In the genomic region with DNA sequence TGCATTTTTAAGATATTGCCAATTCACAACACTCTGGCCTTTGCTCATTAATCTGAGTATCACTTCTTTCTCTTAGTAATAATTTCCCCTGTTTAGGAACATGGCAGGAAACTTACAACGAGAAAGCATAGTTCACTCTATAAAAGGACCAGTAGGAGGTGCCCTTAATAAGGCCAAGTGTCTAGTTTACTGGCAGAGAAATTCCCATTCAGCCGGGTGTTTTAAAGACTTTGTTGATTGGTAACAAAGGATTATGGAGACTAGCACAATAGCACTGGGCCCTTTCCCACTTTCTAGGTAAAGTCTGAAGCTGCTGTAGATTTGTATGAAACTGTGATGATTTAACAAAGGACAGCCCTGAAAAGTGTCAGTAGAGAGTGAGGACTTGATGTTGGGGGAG, we compare ENCODE assay signal across 12 cellular contexts. TPM values are rescaled to one million over a fixed set of nuclear protein-coding genes. Genes with fewer than 3 reads are reported as not detected.
A peak's percentile ranks its signal among the peaks of the same experiment; 100 is the strongest.
DNase-seq lines count a peak whose midpoint lies in the region; ATAC-seq and TF ChIP-seq lines count a peak whose summit lies in the region.
"Had no signal": no experiment of that assay in that cellular context is flagged by ENCODE, and none has a peak within 500 bp of the region (broad histone marks: within the 10 kb centered on the region; RNA-seq: fewer than 3 reads in every experiment).

No MANE protein-coding gene starts in this region.

- H3K4me3 ChIP-seq in WERI-Rb-1 (ENCODE audit: low read depth, low read length), result no peak overlapping the region
- H3K4me3 ChIP-seq in CD4-positive, alpha-beta memory T cell (ENCODE audit: low read length in 2 of 2), result no peak overlapping the region

- no peak overlapping the region for H3K27ac Mint-ChIP-seq in activated CD4-positive, alpha-beta T cell treated with anti-CD3 and anti-CD28 coated beads, Interleukin-2, amount 10 ng/mL, durations not matched to agents 24 days and 14 days
- no peak overlapping the region for H3K27ac Mint-ChIP-seq in CD4-positive, alpha-beta memory T cell
- H3K27ac Mint-ChIP-seq: activated T-cell treated with anti-CD3 and anti-CD28 coated beads, Interleukin-2, amount 50 U/mL, for 72 hours; stimulated activated naive B cell treated with anti-CD40 and anti-IgM and Interleukin-4, amounts not matched to agents 10 μg/mL and 1 μg/mL and 100 μg/mL, for 72 hours had no signal

- POLR2A ChIA-PET in CD4-positive, alpha-beta memory T cell (lab: Charles Lee; ENCODE audit: partially characterized antibody), result no interaction called here

- DNase-seq in DMS153 (lab: John Stamatoyannopoulos, UW) (peak; percentile 20), HT1080 (ENCODE audit: low read depth) (peak; percentile 72), WERI-Rb-1 (peak; percentile 24), midbrain (lab: John Stamatoyannopoulos, UW) (peak; percentile 76), NCI-H187 treated with DMSO at 0.1 percent for 48 hours (lab: John Stamatoyannopoulos, UW) (no peak)
- no peak for DNase-seq in activated CD4-positive, alpha-beta T cell treated with anti-CD3 and anti-CD28 coated beads, Interleukin-2, amount 10 ng/mL, durations not matched to agents 24 days and 14 days
- DNase-seq in CD4-positive, alpha-beta memory T cell, result no peak
- DNase-seq: activated T-cell treated with anti-CD3 and anti-CD28 coated beads, Interleukin-2, amount 50 U/mL, for 72 hours; dermis blood vessel endothelial cell; stimulated activated naive B cell treated with anti-CD40 and anti-IgM and Interleukin-4, amounts not matched to agents 10 μg/mL and 1 μg/mL and 100 μg/mL, for 72 hours had no signal

- H3K4me3 Mint-ChIP-seq in activated CD4-positive, alpha-beta T cell treated with anti-CD3 and anti-CD28 coated beads, Interleukin-2, amount 10 ng/mL, durations not matched to agents 24 days and 14 days, result no peak overlapping the region
- no peak overlapping the region for H3K4me3 Mint-ChIP-seq in CD4-positive, alpha-beta memory T cell
- H3K4me3 Mint-ChIP-seq: activated T-cell treated with anti-CD3 and anti-CD28 coated beads, Interleukin-2, amount 50 U/mL, for 72 hours; stimulated activated naive B cell treated with anti-CD40 and anti-IgM and Interleukin-4, amounts not matched to agents 10 μg/mL and 1 μg/mL and 100 μg/mL, for 72 hours had no signal

- H3K9me3 ChIP-seq in WERI-Rb-1 (ENCODE audit: severe bottlenecking), result no peaks in the 10 kb centered on the region
- no peaks in the 10 kb centered on the region for H3K9me3 ChIP-seq in CD4-positive, alpha-beta memory T cell (ENCODE audit: control insufficient read depth in 1 of 2, low read length in 2 of 2)

- TF ChIP-seq CTCF in WERI-Rb-1 (IDR thresholded peaks at IDR 0.05; ENCODE audit: low read depth, low read length), result peak; percentile 58

- ATAC-seq in GM21825 (IDR thresholded peaks at IDR 0.05; ENCODE audit: unreplicated experiment), result no peak
- ATAC-seq: activated T-cell treated with anti-CD3 and anti-CD28 coated beads, Interleukin-2, amount 50 U/mL, for 72 hours; stimulated activated naive B cell treated with anti-CD40 and anti-IgM and Interleukin-4, amounts not matched to agents 10 μg/mL and 1 μg/mL and 100 μg/mL, for 72 hours had no signal

- no peaks in the 10 kb centered on the region for H3K4me1 Mint-ChIP-seq in activated CD4-positive, alpha-beta T cell treated with anti-CD3 and anti-CD28 coated beads, Interleukin-2, amount 10 ng/mL, durations not matched to agents 24 days and 14 days
- H3K4me1 Mint-ChIP-seq in CD4-positive, alpha-beta memory T cell, result peaks cover 0 to 2% (median 0%) of the 10 kb centered on the region in 4 donors
- H3K4me1 Mint-ChIP-seq: stimulated activated naive B cell treated with anti-CD40 and anti-IgM and Interleukin-4, amounts not matched to agents 10 μg/mL and 1 μg/mL and 100 μg/mL, for 72 hours had no signal

- H3K4me1 ChIP-seq in CD4-positive, alpha-beta memory T cell (ENCODE audit: insufficient read depth, low read length), result no peaks in the 10 kb centered on the region

- peaks cover 19% of the 10 kb centered on the region for H3K27me3 ChIP-seq in WERI-Rb-1 (ENCODE audit: insufficient read depth, low read depth, severe bottlenecking)
- H3K27me3 ChIP-seq in CD4-positive, alpha-beta memory T cell (ENCODE audit: insufficient read depth, low read length), result no peaks in the 10 kb centered on the region

- peaks cover 4% of the 10 kb centered on the region for H3K9me3 Mint-ChIP-seq in activated CD4-positive, alpha-beta T cell treated with anti-CD3 and anti-CD28 coated beads, Interleukin-2, amount 10 ng/mL, durations not matched to agents 24 days and 14 days
- peaks cover 0 to 10% (median 5%) of the 10 kb centered on the region in 8 donors for H3K9me3 Mint-ChIP-seq in CD4-positive, alpha-beta memory T cell
- H3K9me3 Mint-ChIP-seq: stimulated activated naive B cell treated with anti-CD40 and anti-IgM and Interleukin-4, amounts not matched to agents 10 μg/mL and 1 μg/mL and 100 μg/mL, for 72 hours had no signal

- CTCF ChIA-PET in CD4-positive, alpha-beta memory T cell (lab: Charles Lee; ENCODE audit: partially characterized antibody), result no interaction called here

- no peak overlapping the region for H3K27ac ChIP-seq in WERI-Rb-1
- H3K27ac ChIP-seq in CD4-positive, alpha-beta memory T cell (ENCODE audit: low read depth, low read length), result no peak overlapping the region

- H3K27me3 Mint-ChIP-seq in activated CD4-positive, alpha-beta T cell treated with anti-CD3 and anti-CD28 coated beads, Interleukin-2, amount 10 ng/mL, durations not matched to agents 24 days and 14 days, result peaks cover 30% of the 10 kb centered on the region
- peaks cover 10 to 18% of the 10 kb centered on the region in 2 donors for H3K27me3 Mint-ChIP-seq in CD4-positive, alpha-beta memory T cell

- no peaks in the 10 kb centered on the region for H3K36me3 Mint-ChIP-seq in activated CD4-positive, alpha-beta T cell treated with anti-CD3 and anti-CD28 coated beads, Interleukin-2, amount 10 ng/mL, durations not matched to agents 24 days and 14 days (ENCODE audit: low read depth)
- H3K36me3 Mint-ChIP-seq in CD4-positive, alpha-beta memory T cell, result no peaks in the 10 kb centered on the region

- intact Hi-C loops in activated CD4-positive, alpha-beta T cell treated with anti-CD3 and anti-CD28 coated beads, Interleukin-2, amount 10 ng/mL, durations not matched to agents 24 days and 14 days (cut with micrococcal nuclease), result no loop called here
- intact Hi-C loops in CD4-positive, alpha-beta memory T cell (cut with micrococcal nuclease), result no loop called here

- no peaks in the 10 kb centered on the region for H3K36me3 ChIP-seq in WERI-Rb-1
- no peaks in the 10 kb centered on the region for H3K36me3 ChIP-seq in CD4-positive, alpha-beta memory T cell (ENCODE audit: insufficient read depth, low read length)

RNA-seq across cellular contexts. Expression of gene DCC, which starts 3.1 kb away (rescaled TPM):
- 14.1 and 15.7 TPM in 2 replicates for total RNA-seq in HT1080 (2014; rRNA removed; shearing (Covaris generic))
- 0.48 and 0.77 TPM in 2 replicates for polyA plus RNA-seq in HT1080 (2015; cell fraction: cytosol; rRNA removed)
- polyA plus RNA-seq in HT1080 (2015; cell fraction: nucleus; rRNA removed), result 2.9 and 6.4 TPM in 2 replicates
- total RNA-seq in activated CD4-positive, alpha-beta T cell treated with anti-CD3 and anti-CD28 coated beads, Interleukin-2, amount 10 ng/mL, durations not matched to agents 24 days and 14 days, result not detected in 2 replicates
- not detected for total RNA-seq in CD4-positive, alpha-beta memory T cell
- polyA plus RNA-seq in CD4-positive, alpha-beta memory T cell, result not detected
- total RNA-seq: activated T-cell treated with anti-CD3 and anti-CD28 coated beads, Interleukin-2, amount 50 U/mL, for 72 hours; dermis blood vessel endothelial cell; HT-29 had no signal

Comparison
In these comparisons a context has a peak if more than half of its experiments do, and no peak if none do; other contexts are left out.
1. DNase-seq: peak in DMS153 (single experiment), HT1080 (single experiment), WERI-Rb-1 (single experiment) and midbrain (single experiment); none in NCI-H187 treated with DMSO at 0.1 percent for 48 hours (single experiment), activated CD4-positive, alpha-beta T cell treated with anti-CD3 and anti-CD28 coated beads, Interleukin-2, amount 10 ng/mL, durations not matched to agents 24 days and 14 days (single experiment) and CD4-positive, alpha-beta memory T cell (0 of 5).
2. RNA of gene DCC, which starts 3.1 kb away (total RNA-seq): 14.1 to 15.7 TPM in HT1080; not detected in activated CD4-positive, alpha-beta T cell treated with anti-CD3 and anti-CD28 coated beads, Interleukin-2, amount 10 ng/mL, durations not matched to agents 24 days and 14 days and not detected in CD4-positive, alpha-beta memory T cell; every median in the first group is over 10 times any median in the second.